ENCODE assay signal across 1 cellular context in genomic region chr16:24988137-24988535, GRCh38.
TF ChIP-seq lines count a peak whose summit lies in the region.

No MANE protein-coding gene starts in this region.

TF ChIP-seq in K562, 482 proteins besides CTCF, POLR2A, EP300 and RAD21 (continued from another document):
- TF ChIP-seq BRF2 (IDR thresholded peaks at IDR 0.05; ENCODE audit: borderline replicate concordance, insufficient read depth, insufficient read length) (no peak), ZBTB5 (IDR thresholded peaks at IDR 0.05) (no peak), SMAD3 (CRISPR knock-in tag; conservative IDR thresholded peaks at IDR 0.05) (no peak), ERF (CRISPR knock-in tag; IDR thresholded peaks at IDR 0.05) (no peak)
